1 cellular context compared by ENCODE assay signal in genomic region chr2:241843321-241844065, GRCh38.
TF ChIP-seq lines count a peak whose summit lies in the region.

No MANE protein-coding gene starts in this region.

TF ChIP-seq in K562, 482 proteins besides CTCF, POLR2A, EP300 and RAD21:
- peak; percentile 61; the same call in 1 of the 2 replicates for TF ChIP-seq EGR1 (conservative IDR thresholded peaks at IDR 0.05)
- no peak for TF ChIP-seq KAT7 (CRISPR knock-in tag; IDR thresholded peaks at IDR 0.05; ENCODE audit: borderline replicate concordance)
TF ChIP-seq in K562: peak in this region for 1.
